Comparison of ENCODE assay signal across 1 cellular context in genomic region chr22:28629420-28630184, GRCh38.
TF ChIP-seq lines count a peak whose summit lies in the region.

No MANE protein-coding gene starts in this region.

TF ChIP-seq in HepG2, 621 proteins besides CTCF, POLR2A, EP300 and RAD21 (continued from another document):
- TF ChIP-seq HIC2 (CRISPR knock-in tag; IDR thresholded peaks at IDR 0.05; ENCODE audit: low read depth) (no peak), ZNF552 (CRISPR knock-in tag; IDR thresholded peaks at IDR 0.05; ENCODE audit: borderline replicate concordance) (no peak), CEBPG (CRISPR knock-in tag; IDR thresholded peaks at IDR 0.05) (peak; percentile 69; the same call in 1 of the 2 replicates), ATF4 (CRISPR knock-in tag; IDR thresholded peaks at IDR 0.05) (peak; percentile 67 to 70; a peak in 2 of 4 replicates), MAF1 (CRISPR knock-in tag; IDR thresholded peaks at IDR 0.05; ENCODE audit: borderline replicate concordance) (no peak), CEBPB (IDR thresholded peaks at IDR 0.05; ENCODE audit: borderline replicate concordance, low read depth, low read length) (peak; percentile 74; the same call in 1 of the 2 replicates)
